5 cellular contexts compared by ENCODE assay signal in genomic region chr11:48319813-48320212, GRCh38. TPM values are rescaled to one million over a fixed set of nuclear protein-coding genes. Genes with fewer than 3 reads are reported as not detected.
"Had no signal": no experiment of that assay in that cellular context is flagged by ENCODE, and none has a peak within 500 bp of the region (broad histone marks: within the 10 kb centered on the region; RNA-seq: fewer than 3 reads in every experiment).

No MANE protein-coding gene starts in this region.

RNA-seq across cellular contexts. Expression of gene OR4C3, which starts 4.9 kb away (rescaled TPM):
- total RNA-seq: M059J, PC-3, Peyer's patch, Right ventricle myocardium superior, SJSA1 had no signal

RNA-seq across cellular contexts. Expression of gene OR4S1, which starts 13.8 kb away (rescaled TPM):
- total RNA-seq: M059J, PC-3, Peyer's patch, Right ventricle myocardium superior, SJSA1 had no signal

RNA-seq across cellular contexts. Expression of gene OR4C5, which starts 46.5 kb away (rescaled TPM):
- total RNA-seq: M059J, PC-3, Peyer's patch, Right ventricle myocardium superior, SJSA1 had no signal

RNA-seq across cellular contexts. Expression of gene OR4X1, which starts 56.2 kb away (rescaled TPM):
- total RNA-seq: M059J, PC-3, Peyer's patch, Right ventricle myocardium superior, SJSA1 had no signal
